In genomic region chr7:36287371-36288241, GRCh38 we compare ENCODE assay signal across 1 cellular context.
TF ChIP-seq lines count a peak whose summit lies in the region.

No MANE protein-coding gene starts in this region.

TF ChIP-seq in HepG2, 621 proteins besides CTCF, POLR2A, EP300 and RAD21 (continued from another document and continues in another):
- TF ChIP-seq ZBTB20 (CRISPR knock-in tag; IDR thresholded peaks at IDR 0.05; ENCODE audit: borderline replicate concordance, low read depth) (peak; percentile 89; the same call in 1 of the 2 replicates), LRRFIP1 (CRISPR knock-in tag; conservative IDR thresholded peaks at IDR 0.05) (no peak), ZFYVE20 (CRISPR knock-in tag; IDR thresholded peaks at IDR 0.05; ENCODE audit: borderline replicate concordance, low read depth) (no peak), HHEX (CRISPR knock-in tag; IDR thresholded peaks at IDR 0.05) (peak; percentile 89), ZNF75D (CRISPR knock-in tag; IDR thresholded peaks at IDR 0.05; ENCODE audit: borderline replicate concordance) (no peak), ZNF382 (CRISPR knock-in tag; IDR thresholded peaks at IDR 0.05; ENCODE audit: borderline replicate concordance) (peak; percentile 82; the same call in 1 of the 2 replicates), ZNF326 (CRISPR knock-in tag; IDR thresholded peaks at IDR 0.05; ENCODE audit: borderline replicate concordance) (no peak), SMARCE1 (IDR thresholded peaks at IDR 0.05; ENCODE audit: borderline replicate concordance) (no peak), ZNF790 (CRISPR knock-in tag; IDR thresholded peaks at IDR 0.05; ENCODE audit: borderline replicate concordance) (no peak), ZNF296 (CRISPR knock-in tag; conservative IDR thresholded peaks at IDR 0.05) (no peak), SP140L (CRISPR knock-in tag; IDR thresholded peaks at IDR 0.05; ENCODE audit: borderline replicate concordance) (0 out of 2 replicates have a peak, but pooled peaks have one; percentile 78), ZBTB21 (CRISPR knock-in tag; IDR thresholded peaks at IDR 0.05) (no peak), ZBTB25 (CRISPR knock-in tag; IDR thresholded peaks at IDR 0.05) (peak; percentile 80; the same call in 1 of the 2 replicates), ZMAT5 (CRISPR knock-in tag; IDR thresholded peaks at IDR 0.05; ENCODE audit: borderline replicate concordance, low read depth) (no peak), ZNF451 (CRISPR knock-in tag; IDR thresholded peaks at IDR 0.05) (no peak), KDM5A (IDR thresholded peaks at IDR 0.05; ENCODE audit: borderline replicate concordance, low read length) (no peak), MTERF4 (CRISPR knock-in tag; IDR thresholded peaks at IDR 0.05) (no peak), NFE2L2 (IDR thresholded peaks at IDR 0.05; ENCODE audit: low read length) (no peak), ZNF33B (CRISPR knock-in tag; IDR thresholded peaks at IDR 0.05) (no peak), GATA4 (IDR thresholded peaks at IDR 0.05; ENCODE audit: borderline replicate concordance, low read depth) (peak; percentile 87; the same call in 1 of the 2 replicates), ZNF512 (CRISPR knock-in tag; IDR thresholded peaks at IDR 0.05) (no peak), E2F1 (CRISPR knock-in tag; IDR thresholded peaks at IDR 0.05) (no peak), ZMYM2 (CRISPR knock-in tag; IDR thresholded peaks at IDR 0.05) (peak; percentile 87), NCOA5 (CRISPR knock-in tag; IDR thresholded peaks at IDR 0.05) (no peak), BRCA1 (CRISPR knock-in tag; IDR thresholded peaks at IDR 0.05) (peak; percentile 64; the same call in 1 of the 2 replicates), EHMT2 (IDR thresholded peaks at IDR 0.05; ENCODE audit: borderline replicate concordance, low read depth, low read length) (no peak)
- TF ChIP-seq, protein P1, sequence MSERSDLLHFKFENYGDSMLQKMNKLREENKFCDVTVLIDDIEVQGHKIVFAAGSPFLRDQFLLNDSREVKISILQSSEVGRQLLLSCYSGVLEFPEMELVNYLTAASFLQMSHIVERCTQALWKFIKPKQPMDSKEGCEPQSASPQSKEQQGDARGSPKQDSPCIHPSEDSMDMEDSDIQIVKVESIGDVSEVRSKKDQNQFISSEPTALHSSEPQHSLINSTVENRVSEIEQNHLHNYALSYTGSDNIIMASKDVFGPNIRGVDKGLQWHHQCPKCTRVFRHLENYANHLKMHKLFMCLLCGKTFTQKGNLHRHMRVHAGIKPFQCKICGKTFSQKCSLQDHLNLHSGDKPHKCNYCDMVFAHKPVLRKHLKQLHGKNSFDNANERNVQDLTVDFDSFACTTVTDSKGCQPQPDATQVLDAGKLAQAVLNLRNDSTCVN (CRISPR knock-in tag; IDR thresholded peaks at IDR 0.05; ENCODE audit: borderline replicate concordance) = no peak
- TF ChIP-seq, protein P2, sequence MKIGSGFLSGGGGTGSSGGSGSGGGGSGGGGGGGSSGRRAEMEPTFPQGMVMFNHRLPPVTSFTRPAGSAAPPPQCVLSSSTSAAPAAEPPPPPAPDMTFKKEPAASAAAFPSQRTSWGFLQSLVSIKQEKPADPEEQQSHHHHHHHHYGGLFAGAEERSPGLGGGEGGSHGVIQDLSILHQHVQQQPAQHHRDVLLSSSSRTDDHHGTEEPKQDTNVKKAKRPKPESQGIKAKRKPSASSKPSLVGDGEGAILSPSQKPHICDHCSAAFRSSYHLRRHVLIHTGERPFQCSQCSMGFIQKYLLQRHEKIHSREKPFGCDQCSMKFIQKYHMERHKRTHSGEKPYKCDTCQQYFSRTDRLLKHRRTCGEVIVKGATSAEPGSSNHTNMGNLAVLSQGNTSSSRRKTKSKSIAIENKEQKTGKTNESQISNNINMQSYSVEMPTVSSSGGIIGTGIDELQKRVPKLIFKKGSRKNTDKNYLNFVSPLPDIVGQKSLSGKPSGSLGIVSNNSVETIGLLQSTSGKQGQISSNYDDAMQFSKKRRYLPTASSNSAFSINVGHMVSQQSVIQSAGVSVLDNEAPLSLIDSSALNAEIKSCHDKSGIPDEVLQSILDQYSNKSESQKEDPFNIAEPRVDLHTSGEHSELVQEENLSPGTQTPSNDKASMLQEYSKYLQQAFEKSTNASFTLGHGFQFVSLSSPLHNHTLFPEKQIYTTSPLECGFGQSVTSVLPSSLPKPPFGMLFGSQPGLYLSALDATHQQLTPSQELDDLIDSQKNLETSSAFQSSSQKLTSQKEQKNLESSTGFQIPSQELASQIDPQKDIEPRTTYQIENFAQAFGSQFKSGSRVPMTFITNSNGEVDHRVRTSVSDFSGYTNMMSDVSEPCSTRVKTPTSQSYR (CRISPR knock-in tag; IDR thresholded peaks at IDR 0.05; ENCODE audit: borderline replicate concordance) = peak; percentile 35; the same call in 1 of the 2 replicates
- TF ChIP-seq, protein P3, sequence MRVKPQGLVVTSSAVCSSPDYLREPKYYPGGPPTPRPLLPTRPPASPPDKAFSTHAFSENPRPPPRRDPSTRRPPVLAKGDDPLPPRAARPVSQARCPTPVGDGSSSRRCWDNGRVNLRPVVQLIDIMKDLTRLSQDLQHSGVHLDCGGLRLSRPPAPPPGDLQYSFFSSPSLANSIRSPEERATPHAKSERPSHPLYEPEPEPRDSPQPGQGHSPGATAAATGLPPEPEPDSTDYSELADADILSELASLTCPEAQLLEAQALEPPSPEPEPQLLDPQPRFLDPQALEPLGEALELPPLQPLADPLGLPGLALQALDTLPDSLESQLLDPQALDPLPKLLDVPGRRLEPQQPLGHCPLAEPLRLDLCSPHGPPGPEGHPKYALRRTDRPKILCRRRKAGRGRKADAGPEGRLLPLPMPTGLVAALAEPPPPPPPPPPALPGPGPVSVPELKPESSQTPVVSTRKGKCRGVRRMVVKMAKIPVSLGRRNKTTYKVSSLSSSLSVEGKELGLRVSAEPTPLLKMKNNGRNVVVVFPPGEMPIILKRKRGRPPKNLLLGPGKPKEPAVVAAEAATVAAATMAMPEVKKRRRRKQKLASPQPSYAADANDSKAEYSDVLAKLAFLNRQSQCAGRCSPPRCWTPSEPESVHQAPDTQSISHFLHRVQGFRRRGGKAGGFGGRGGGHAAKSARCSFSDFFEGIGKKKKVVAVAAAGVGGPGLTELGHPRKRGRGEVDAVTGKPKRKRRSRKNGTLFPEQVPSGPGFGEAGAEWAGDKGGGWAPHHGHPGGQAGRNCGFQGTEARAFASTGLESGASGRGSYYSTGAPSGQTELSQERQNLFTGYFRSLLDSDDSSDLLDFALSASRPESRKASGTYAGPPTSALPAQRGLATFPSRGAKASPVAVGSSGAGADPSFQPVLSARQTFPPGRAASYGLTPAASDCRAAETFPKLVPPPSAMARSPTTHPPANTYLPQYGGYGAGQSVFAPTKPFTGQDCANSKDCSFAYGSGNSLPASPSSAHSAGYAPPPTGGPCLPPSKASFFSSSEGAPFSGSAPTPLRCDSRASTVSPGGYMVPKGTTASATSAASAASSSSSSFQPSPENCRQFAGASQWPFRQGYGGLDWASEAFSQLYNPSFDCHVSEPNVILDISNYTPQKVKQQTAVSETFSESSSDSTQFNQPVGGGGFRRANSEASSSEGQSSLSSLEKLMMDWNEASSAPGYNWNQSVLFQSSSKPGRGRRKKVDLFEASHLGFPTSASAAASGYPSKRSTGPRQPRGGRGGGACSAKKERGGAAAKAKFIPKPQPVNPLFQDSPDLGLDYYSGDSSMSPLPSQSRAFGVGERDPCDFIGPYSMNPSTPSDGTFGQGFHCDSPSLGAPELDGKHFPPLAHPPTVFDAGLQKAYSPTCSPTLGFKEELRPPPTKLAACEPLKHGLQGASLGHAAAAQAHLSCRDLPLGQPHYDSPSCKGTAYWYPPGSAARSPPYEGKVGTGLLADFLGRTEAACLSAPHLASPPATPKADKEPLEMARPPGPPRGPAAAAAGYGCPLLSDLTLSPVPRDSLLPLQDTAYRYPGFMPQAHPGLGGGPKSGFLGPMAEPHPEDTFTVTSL (CRISPR knock-in tag; IDR thresholded peaks at IDR 0.05; ENCODE audit: borderline replicate concordance) = peak; percentile 96
- TF ChIP-seq, protein P4, sequence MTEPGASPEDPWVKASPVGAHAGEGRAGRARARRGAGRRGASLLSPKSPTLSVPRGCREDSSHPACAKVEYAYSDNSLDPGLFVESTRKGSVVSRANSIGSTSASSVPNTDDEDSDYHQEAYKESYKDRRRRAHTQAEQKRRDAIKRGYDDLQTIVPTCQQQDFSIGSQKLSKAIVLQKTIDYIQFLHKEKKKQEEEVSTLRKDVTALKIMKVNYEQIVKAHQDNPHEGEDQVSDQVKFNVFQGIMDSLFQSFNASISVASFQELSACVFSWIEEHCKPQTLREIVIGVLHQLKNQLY (CRISPR knock-in tag; IDR thresholded peaks at IDR 0.05) = peak; percentile 89
- TF ChIP-seq, protein P5, sequence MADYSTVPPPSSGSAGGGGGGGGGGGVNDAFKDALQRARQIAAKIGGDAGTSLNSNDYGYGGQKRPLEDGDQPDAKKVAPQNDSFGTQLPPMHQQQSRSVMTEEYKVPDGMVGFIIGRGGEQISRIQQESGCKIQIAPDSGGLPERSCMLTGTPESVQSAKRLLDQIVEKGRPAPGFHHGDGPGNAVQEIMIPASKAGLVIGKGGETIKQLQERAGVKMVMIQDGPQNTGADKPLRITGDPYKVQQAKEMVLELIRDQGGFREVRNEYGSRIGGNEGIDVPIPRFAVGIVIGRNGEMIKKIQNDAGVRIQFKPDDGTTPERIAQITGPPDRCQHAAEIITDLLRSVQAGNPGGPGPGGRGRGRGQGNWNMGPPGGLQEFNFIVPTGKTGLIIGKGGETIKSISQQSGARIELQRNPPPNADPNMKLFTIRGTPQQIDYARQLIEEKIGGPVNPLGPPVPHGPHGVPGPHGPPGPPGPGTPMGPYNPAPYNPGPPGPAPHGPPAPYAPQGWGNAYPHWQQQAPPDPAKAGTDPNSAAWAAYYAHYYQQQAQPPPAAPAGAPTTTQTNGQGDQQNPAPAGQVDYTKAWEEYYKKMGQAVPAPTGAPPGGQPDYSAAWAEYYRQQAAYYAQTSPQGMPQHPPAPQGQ (CRISPR knock-in tag; IDR thresholded peaks at IDR 0.05; ENCODE audit: borderline replicate concordance) = no peak
- TF ChIP-seq, protein P6, sequence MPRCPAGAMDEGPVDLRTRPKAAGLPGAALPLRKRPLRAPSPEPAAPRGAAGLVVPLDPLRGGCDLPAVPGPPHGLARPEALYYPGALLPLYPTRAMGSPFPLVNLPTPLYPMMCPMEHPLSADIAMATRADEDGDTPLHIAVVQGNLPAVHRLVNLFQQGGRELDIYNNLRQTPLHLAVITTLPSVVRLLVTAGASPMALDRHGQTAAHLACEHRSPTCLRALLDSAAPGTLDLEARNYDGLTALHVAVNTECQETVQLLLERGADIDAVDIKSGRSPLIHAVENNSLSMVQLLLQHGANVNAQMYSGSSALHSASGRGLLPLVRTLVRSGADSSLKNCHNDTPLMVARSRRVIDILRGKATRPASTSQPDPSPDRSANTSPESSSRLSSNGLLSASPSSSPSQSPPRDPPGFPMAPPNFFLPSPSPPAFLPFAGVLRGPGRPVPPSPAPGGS (CRISPR knock-in tag; IDR thresholded peaks at IDR 0.05) = peak; percentile 58; the same call in 1 of the 2 replicates
- TF ChIP-seq, protein P7, sequence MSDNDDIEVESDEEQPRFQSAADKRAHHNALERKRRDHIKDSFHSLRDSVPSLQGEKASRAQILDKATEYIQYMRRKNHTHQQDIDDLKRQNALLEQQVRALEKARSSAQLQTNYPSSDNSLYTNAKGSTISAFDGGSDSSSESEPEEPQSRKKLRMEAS (IDR thresholded peaks at IDR 0.05) = peak; percentile 62; the same call in 1 of the 2 replicates
